18 cellular contexts compared by ENCODE assay signal in the genomic region with DNA sequence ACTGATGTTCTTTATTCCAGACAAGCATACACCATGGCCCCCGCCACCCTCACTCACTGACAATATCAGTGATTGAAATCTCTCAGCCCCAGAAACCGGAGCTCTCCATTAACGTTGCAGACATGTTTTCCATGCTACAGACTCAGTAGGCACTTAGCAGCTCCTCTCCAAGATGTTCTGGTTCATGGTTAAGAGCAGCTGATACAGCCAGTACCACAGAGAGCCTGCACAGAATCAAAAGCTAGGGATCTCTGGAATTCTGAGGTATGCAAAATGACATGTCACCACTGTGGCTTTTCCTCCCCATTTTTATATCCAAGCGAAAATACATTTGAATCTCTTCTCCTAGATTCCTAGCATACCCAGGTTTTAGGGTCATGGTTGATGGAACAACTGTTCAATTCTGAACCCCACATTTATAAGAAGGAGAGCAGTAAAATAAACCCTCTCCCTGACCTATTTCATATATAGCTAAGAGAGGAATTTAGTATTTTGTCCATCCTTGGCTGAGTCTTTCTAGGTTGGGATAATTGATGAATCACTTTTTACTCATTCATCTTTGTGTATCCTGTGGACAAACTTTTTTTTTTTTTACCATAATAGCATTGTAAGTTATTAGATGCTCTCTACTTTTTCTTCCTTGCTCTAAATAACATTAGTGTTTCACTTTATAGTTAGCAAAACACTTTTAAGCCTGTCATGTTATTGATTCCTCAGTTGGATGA.
"Had no signal": no experiment of that assay in that cellular context is flagged by ENCODE, and none has a peak within 500 bp of the region (broad histone marks: within the 10 kb centered on the region; RNA-seq: fewer than 3 reads in every experiment).

No MANE protein-coding gene starts in this region.

- H3K4me3 Mint-ChIP-seq: activated naive CD4-positive, alpha-beta T cell treated with anti-CD3 and anti-CD28 coated beads for 36 hours; activated T-cell treated with anti-CD3 and anti-CD28 coated beads, Interleukin-2, amount 50 U/mL, for 4 hours; immature natural killer cell; naive B cell; neural progenitor cell; stimulated activated naive CD8-positive, alpha-beta T cell treated with anti-CD3 and anti-CD28 coated beads, Interleukin-15, Interleukin-2, amounts not matched to agents 100 ng/mL and 50 ng/mL, for 24 hours had no signal

- H3K4me1 ChIP-seq: gastrocnemius medialis, psoas muscle, tibial nerve, uterus had no signal

- H3K27ac ChIP-seq: gastrocnemius medialis, neural progenitor cell, psoas muscle, skin epidermis, tibial nerve, uterus had no signal

- H3K4me1 Mint-ChIP-seq: immature natural killer cell, naive B cell had no signal

- DNase-seq: activated CD4-positive, alpha-beta T cell treated with anti-CD3 and anti-CD28 coated beads, Interleukin-2, amount 50 U/mL, for 1 hour; activated CD4-positive, CD25-positive, alpha-beta regulatory T cell treated with anti-CD3 and anti-CD28 coated beads, Interleukin-2, amount 50 U/mL, for 72 hours; activated CD8-positive, alpha-beta memory T cell treated with anti-CD3 and anti-CD28 coated beads, Interleukin-2, amount 50 U/mL, for 4 hours; activated naive CD4-positive, alpha-beta T cell treated with anti-CD3 and anti-CD28 coated beads for 36 hours; activated T-cell treated with anti-CD3 and anti-CD28 coated beads, Interleukin-2, amount 50 U/mL, for 4 hours; gastrocnemius medialis; immature natural killer cell; left cardiac atrium; mesenchymal stem cell; mucosa of descending colon; naive B cell; psoas muscle; uterus had no signal

- ATAC-seq: activated T-cell treated with anti-CD3 and anti-CD28 coated beads, Interleukin-2, amount 50 U/mL, for 4 hours; gastrocnemius medialis; left cardiac atrium; mucosa of descending colon; psoas muscle; right cardiac atrium had no signal

- H3K27ac Mint-ChIP-seq: activated naive CD4-positive, alpha-beta T cell treated with anti-CD3 and anti-CD28 coated beads for 36 hours; immature natural killer cell; naive B cell; neural progenitor cell; stimulated activated naive CD8-positive, alpha-beta T cell treated with anti-CD3 and anti-CD28 coated beads, Interleukin-15, Interleukin-2, amounts not matched to agents 100 ng/mL and 50 ng/mL, for 24 hours had no signal

- H3K9me3 Mint-ChIP-seq: neural progenitor cell had no signal

- H3K36me3 Mint-ChIP-seq: immature natural killer cell, naive B cell, neural progenitor cell had no signal

- H3K27me3 Mint-ChIP-seq: naive B cell; stimulated activated naive CD8-positive, alpha-beta T cell treated with anti-CD3 and anti-CD28 coated beads, Interleukin-15, Interleukin-2, amounts not matched to agents 100 ng/mL and 50 ng/mL, for 24 hours had no signal

- H3K27me3 ChIP-seq: gastrocnemius medialis, neural progenitor cell, tibial nerve, uterus had no signal
